3 cellular contexts compared by ENCODE assay signal in the genomic region with DNA sequence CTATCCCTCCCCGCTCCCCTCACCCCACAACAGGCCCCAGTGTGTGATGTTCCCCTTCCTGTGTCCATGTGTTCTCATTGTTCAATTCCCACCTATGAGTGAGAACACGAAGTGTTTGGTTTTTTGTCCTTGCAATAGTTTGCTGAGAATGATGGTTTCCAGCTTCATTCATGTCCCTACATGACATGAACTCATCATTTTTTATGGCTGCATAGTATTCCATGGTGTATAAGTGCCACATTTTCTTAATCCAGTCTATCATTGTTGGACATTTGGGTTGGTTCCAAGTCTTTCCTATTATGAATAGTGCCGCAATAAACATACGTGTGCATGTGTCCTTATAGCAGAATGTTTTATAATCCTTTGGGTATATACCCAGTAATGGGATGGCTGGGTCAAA. TPM values are rescaled to one million over a fixed set of nuclear protein-coding genes. Genes with fewer than 3 reads are reported as not detected.
"Had no signal": no experiment of that assay in that cellular context is flagged by ENCODE, and none has a peak within 500 bp of the region (broad histone marks: within the 10 kb centered on the region; RNA-seq: fewer than 3 reads in every experiment).

No MANE protein-coding gene starts in this region.

RNA-seq across cellular contexts. Expression of gene FBXL22, which starts 20.0 kb away (rescaled TPM):
- total RNA-seq: dermis blood vessel endothelial cell, endothelial cell of umbilical vein, epithelial cell of proximal tubule had no signal
